25 cellular contexts compared by ENCODE assay signal in genomic region chr2:67374949-67375348, GRCh38.
"Had no signal": no experiment of that assay in that cellular context is flagged by ENCODE, and none has a peak within 500 bp of the region (broad histone marks: within the 10 kb centered on the region; RNA-seq: fewer than 3 reads in every experiment).

No MANE protein-coding gene starts in this region.

- H3K9me3 ChIP-seq: lower lobe of right lung, suprapubic skin had no signal

- H2AFZ ChIP-seq: neural progenitor cell had no signal

- H3K36me3 ChIP-seq: brain microvascular endothelial cell, left lung, lower lobe of right lung, neural progenitor cell, spleen, suprapubic skin, tibial nerve had no signal

- DNase-seq: activated CD4-positive, alpha-beta T cell treated with anti-CD3 and anti-CD28 coated beads for 48 hours; activated CD4-positive, alpha-beta T cell treated with anti-CD3 and anti-CD28 coated beads, Interleukin-2, amount 50 U/mL, for 48 hours; activated CD8-positive, alpha-beta memory T cell treated with anti-CD3 and anti-CD28 coated beads for 24 hours; activated gamma-delta T cell treated with Interleukin-2 at 50 U/mL for 16 hours; activated naive CD4-positive, alpha-beta T cell treated with anti-CD3 and anti-CD28 coated beads, Interleukin-2, amount 50 U/mL, for 16 hours; activated T-cell treated with anti-CD3 and anti-CD28 coated beads, Interleukin-2, amount 50 U/mL, for 1 hour; amniotic stem cell; brain microvascular endothelial cell; head of caudate nucleus; hypothalamus; immature natural killer cell; kidney glomerular epithelial cell; left lung; lower lobe of right lung; natural killer cell; occipital lobe; posterior cingulate gyrus; right cardiac atrium; spleen; stimulated activated naive CD4-positive, alpha-beta T cell had no signal

- H3K27ac ChIP-seq: brain microvascular endothelial cell, left lung, lower lobe of right lung, neural progenitor cell, spleen, suprapubic skin, tibial nerve, VCaP had no signal

- H3K27me3 ChIP-seq: brain microvascular endothelial cell, left lung, neural progenitor cell, spleen, suprapubic skin, tibial nerve had no signal

- H3K9ac ChIP-seq: neural progenitor cell had no signal

- H3K4me1 ChIP-seq: left lung, lower lobe of right lung, neural progenitor cell, spleen, suprapubic skin, tibial nerve had no signal

- ATAC-seq: esophagus mucosa, left lung, lower lobe of right lung, natural killer cell, right cardiac atrium had no signal

- H3K4me3 ChIP-seq: left lung, neural progenitor cell, suprapubic skin, tibial nerve had no signal

- H3K4me2 ChIP-seq: neural progenitor cell had no signal
